ENCODE assay signal across 31 cellular contexts in genomic region chr5:158069838-158070237, GRCh38.
"Had no signal": no experiment of that assay in that cellular context is flagged by ENCODE, and none has a peak within 500 bp of the region (broad histone marks: within the 10 kb centered on the region; RNA-seq: fewer than 3 reads in every experiment).

No MANE protein-coding gene starts in this region.

- H3K27me3 ChIP-seq: SJSA1 had no signal

- H3K36me3 Mint-ChIP-seq: activated naive CD4-positive, alpha-beta T cell treated with anti-CD3 and anti-CD28 coated beads, Interleukin-2, amount 50 U/mL, for 72 hours; brain had no signal

- H3K36me3 ChIP-seq: SJSA1 had no signal

- H3K9me3 Mint-ChIP-seq: activated naive CD4-positive, alpha-beta T cell treated with anti-CD3 and anti-CD28 coated beads, Interleukin-2, amount 50 U/mL, for 72 hours; activated naive CD8-positive, alpha-beta T cell treated with anti-CD3 and anti-CD28 coated beads, Interleukin-2, amount 50 U/mL, for 24 hours; activated T-helper 1 cell treated with anti-CD3 and anti-CD28 coated beads, Interleukin-12 subunit alpha, Interleukin-12 subunit beta, Interleukin-2, Interleukin-4 antibody, amounts not matched to agents 30 ng/mL and 10 ng/mL and 1 ng/mL, durations not matched to agents 14 hours and 24 hours and 36 hours; brain; T-helper 1 cell treated with Interleukin-12 subunit alpha and Interleukin-12 subunit beta and Interleukin-4 antibody, amounts not matched to agents 30 μg/mL and 1 μg/mL, for 36 hours had no signal

- H3K27ac ChIP-seq: SJSA1 had no signal

- H3K4me3 Mint-ChIP-seq: activated CD8-positive, alpha-beta T cell treated with anti-CD3 and anti-CD28 coated beads, Interleukin-2, amount 10 ng/mL, durations not matched to agents 7 days and 5 days; activated naive CD8-positive, alpha-beta T cell treated with anti-CD3 and anti-CD28 coated beads, Interleukin-2, amount 50 U/mL, for 24 hours; activated T-helper 1 cell treated with anti-CD3 and anti-CD28 coated beads, Interleukin-12 subunit alpha, Interleukin-12 subunit beta, Interleukin-2, Interleukin-4 antibody, amounts not matched to agents 30 ng/mL and 10 ng/mL and 1 ng/mL, durations not matched to agents 14 hours and 24 hours and 36 hours; brain; T-helper 1 cell treated with Interleukin-12 subunit alpha and Interleukin-12 subunit beta and Interleukin-4 antibody, amounts not matched to agents 30 μg/mL and 1 μg/mL, for 36 hours had no signal

- ATAC-seq: activated CD4-positive, CD25-positive, alpha-beta regulatory T cell treated with anti-CD3 and anti-CD28 coated beads, Interleukin-2, amount 50 U/mL, for 24 hours; activated CD8-positive, alpha-beta T cell treated with anti-CD3 and anti-CD28 coated beads, Interleukin-2, amount 10 ng/mL, durations not matched to agents 7 days and 5 days; activated naive CD4-positive, alpha-beta T cell treated with anti-CD3 and anti-CD28 coated beads, Interleukin-2, amount 50 U/mL, for 72 hours; activated naive CD8-positive, alpha-beta T cell treated with anti-CD3 and anti-CD28 coated beads, Interleukin-2, amount 50 U/mL, for 24 hours; Panc1; SK-N-SH treated with all-trans-retinoic acid at 6 μM for 48 hours had no signal

- H3K9me3 ChIP-seq: SJSA1 had no signal

- H3K4me1 ChIP-seq: SJSA1 had no signal

- H3K27ac Mint-ChIP-seq: activated CD8-positive, alpha-beta T cell treated with anti-CD3 and anti-CD28 coated beads, Interleukin-2, amount 10 ng/mL, durations not matched to agents 7 days and 5 days; activated naive CD4-positive, alpha-beta T cell treated with anti-CD3 and anti-CD28 coated beads, Interleukin-2, amount 50 U/mL, for 72 hours; activated naive CD8-positive, alpha-beta T cell treated with anti-CD3 and anti-CD28 coated beads, Interleukin-2, amount 50 U/mL, for 24 hours; activated T-helper 1 cell treated with anti-CD3 and anti-CD28 coated beads, Interleukin-12 subunit alpha, Interleukin-12 subunit beta, Interleukin-2, Interleukin-4 antibody, amounts not matched to agents 30 ng/mL and 10 ng/mL and 1 ng/mL, durations not matched to agents 14 hours and 24 hours and 36 hours; T-helper 1 cell treated with Interleukin-12 subunit alpha and Interleukin-12 subunit beta and Interleukin-4 antibody, amounts not matched to agents 30 μg/mL and 1 μg/mL, for 36 hours had no signal

- H3K27me3 Mint-ChIP-seq: activated naive CD8-positive, alpha-beta T cell treated with anti-CD3 and anti-CD28 coated beads, Interleukin-2, amount 50 U/mL, for 24 hours; brain had no signal

- H3K4me3 ChIP-seq: SJSA1 had no signal

- FAIRE-seq: astrocyte had no signal

- DNase-seq: activated CD4-positive, alpha-beta T cell treated with anti-CD3 and anti-CD28 coated beads for 48 hours; activated CD4-positive, alpha-beta T cell treated with anti-CD3 and anti-CD28 coated beads, Interleukin-2, amount 50 U/mL, for 4 hours; activated CD8-positive, alpha-beta memory T cell treated with anti-CD3 and anti-CD28 coated beads, Interleukin-2, amount 50 U/mL, for 48 hours; activated CD8-positive, alpha-beta T cell treated with anti-CD3 and anti-CD28 coated beads, Interleukin-2, amount 10 ng/mL, durations not matched to agents 7 days and 5 days; activated effector memory CD4-positive, alpha-beta T cell treated with Interleukin-2 at 50 U/mL for 16 hours; activated naive CD4-positive, alpha-beta T cell treated with Interleukin-2 at 50 U/mL for 16 hours; activated naive CD8-positive, alpha-beta T cell treated with anti-CD3 and anti-CD28 coated beads, Interleukin-2, amount 50 U/mL, for 24 hours; activated T-cell treated with anti-CD3 and anti-CD28 coated beads, Interleukin-2, amount 50 U/mL, for 1 hour; amygdala; Kasumi-1; KBM-7; NCI-H1105 treated with DMSO at 0.1 percent for 48 hours; NCI-H1436 treated with DMSO at 0.1 percent for 48 hours; NCI-H187; NCI-H2081; NCI-H510A treated with DMSO at 0.1 percent for 48 hours; NCI-H69; NK-92 treated with Interleukin-12 subunit alpha and Interleukin-12 subunit beta, amount 100 ng/mL, for 24 hours; OCI-M1; RPMI8226; SHP77; SW 1271 had no signal
